2 cellular contexts compared by ENCODE assay signal in the genomic region with DNA sequence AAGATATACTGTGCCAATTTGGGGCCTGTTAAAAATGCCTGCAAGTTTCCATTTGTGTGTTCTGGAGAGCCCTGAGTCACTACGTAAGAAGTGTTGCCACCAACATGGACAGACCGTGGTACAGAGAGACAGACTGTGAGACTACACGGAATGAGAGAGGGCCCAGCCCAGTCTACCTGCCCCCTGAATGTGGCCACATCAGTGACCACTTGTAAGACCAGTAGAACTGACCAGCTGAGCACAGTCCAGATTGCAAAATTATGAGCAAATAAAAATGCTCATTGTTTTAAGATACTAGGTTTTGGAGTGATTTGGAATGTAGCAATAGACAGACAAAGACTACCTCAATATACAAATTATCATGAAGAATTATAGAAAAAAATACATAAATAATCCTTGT.
TF ChIP-seq lines count a peak whose summit lies in the region.

No MANE protein-coding gene starts in this region.

TF ChIP-seq in GM23338, 12 proteins besides CTCF, POLR2A, EP300 and RAD21 (continues in another document):
- TF ChIP-seq CREB1 (CRISPR knock-in tag; IDR thresholded peaks at IDR 0.05; ENCODE audit: low read depth) (no peak), EZH2phosphoT487 (IDR thresholded peaks at IDR 0.05; ENCODE audit: unreplicated experiment) (no peak), ZNF114 (CRISPR knock-in tag; IDR thresholded peaks at IDR 0.05) (no peak), ZNF462 (CRISPR knock-in tag; IDR thresholded peaks at IDR 0.05) (no peak), JUNB (IDR thresholded peaks at IDR 0.05; ENCODE audit: unreplicated experiment) (no peak), NANOG (IDR thresholded peaks at IDR 0.05; ENCODE audit: borderline replicate concordance) (no peak), EZH2 (IDR thresholded peaks at IDR 0.05; ENCODE audit: low read depth, unreplicated experiment) (no peak), STAT1 (IDR thresholded peaks at IDR 0.05; ENCODE audit: unreplicated experiment) (no peak), ETS1 (IDR thresholded peaks at IDR 0.05) (no peak)
- TF ChIP-seq, protein P1, sequence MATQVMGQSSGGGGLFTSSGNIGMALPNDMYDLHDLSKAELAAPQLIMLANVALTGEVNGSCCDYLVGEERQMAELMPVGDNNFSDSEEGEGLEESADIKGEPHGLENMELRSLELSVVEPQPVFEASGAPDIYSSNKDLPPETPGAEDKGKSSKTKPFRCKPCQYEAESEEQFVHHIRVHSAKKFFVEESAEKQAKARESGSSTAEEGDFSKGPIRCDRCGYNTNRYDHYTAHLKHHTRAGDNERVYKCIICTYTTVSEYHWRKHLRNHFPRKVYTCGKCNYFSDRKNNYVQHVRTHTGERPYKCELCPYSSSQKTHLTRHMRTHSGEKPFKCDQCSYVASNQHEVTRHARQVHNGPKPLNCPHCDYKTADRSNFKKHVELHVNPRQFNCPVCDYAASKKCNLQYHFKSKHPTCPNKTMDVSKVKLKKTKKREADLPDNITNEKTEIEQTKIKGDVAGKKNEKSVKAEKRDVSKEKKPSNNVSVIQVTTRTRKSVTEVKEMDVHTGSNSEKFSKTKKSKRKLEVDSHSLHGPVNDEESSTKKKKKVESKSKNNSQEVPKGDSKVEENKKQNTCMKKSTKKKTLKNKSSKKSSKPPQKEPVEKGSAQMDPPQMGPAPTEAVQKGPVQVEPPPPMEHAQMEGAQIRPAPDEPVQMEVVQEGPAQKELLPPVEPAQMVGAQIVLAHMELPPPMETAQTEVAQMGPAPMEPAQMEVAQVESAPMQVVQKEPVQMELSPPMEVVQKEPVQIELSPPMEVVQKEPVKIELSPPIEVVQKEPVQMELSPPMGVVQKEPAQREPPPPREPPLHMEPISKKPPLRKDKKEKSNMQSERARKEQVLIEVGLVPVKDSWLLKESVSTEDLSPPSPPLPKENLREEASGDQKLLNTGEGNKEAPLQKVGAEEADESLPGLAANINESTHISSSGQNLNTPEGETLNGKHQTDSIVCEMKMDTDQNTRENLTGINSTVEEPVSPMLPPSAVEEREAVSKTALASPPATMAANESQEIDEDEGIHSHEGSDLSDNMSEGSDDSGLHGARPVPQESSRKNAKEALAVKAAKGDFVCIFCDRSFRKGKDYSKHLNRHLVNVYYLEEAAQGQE (IDR thresholded peaks at IDR 0.05; ENCODE audit: unreplicated experiment): no peak

TF ChIP-seq in HepG2, 621 proteins besides CTCF, POLR2A, EP300 and RAD21:
- TF ChIP-seq CEBPB (IDR thresholded peaks at IDR 0.05; ENCODE audit: borderline replicate concordance, low read depth, low read length) (peak; percentile 34; the same call in 1 of the 2 replicates), HNF4A (CRISPR knock-in tag; IDR thresholded peaks at IDR 0.05) (peak; percentile 29; the same call in 1 of the 2 replicates), ZNF331 (CRISPR knock-in tag; IDR thresholded peaks at IDR 0.05) (peak; percentile 99), TBP (CRISPR knock-in tag; IDR thresholded peaks at IDR 0.05) (no peak), HNF4G (IDR thresholded peaks at IDR 0.05; ENCODE audit: borderline replicate concordance, low read depth, low read length) (0 out of 2 replicates have a peak, but pooled peaks have one; percentile 6), HNF4G (CRISPR knock-in tag; IDR thresholded peaks at IDR 0.05; ENCODE audit: borderline replicate concordance, low read depth) (no peak)
TF ChIP-seq in HepG2: peak in this region for 4.
